Comparison of ENCODE assay signal across 19 cellular contexts in genomic region chr6:343226-343935, GRCh38. TPM values are rescaled to one million over a fixed set of nuclear protein-coding genes. Genes with fewer than 3 reads are reported as not detected.
"Had no signal": no experiment of that assay in that cellular context is flagged by ENCODE, and none has a peak within 500 bp of the region (broad histone marks: within the 10 kb centered on the region; RNA-seq: fewer than 3 reads in every experiment).

No MANE protein-coding gene starts in this region.

- H3K9me3 Mint-ChIP-seq: stimulated activated naive CD8-positive, alpha-beta T cell treated with anti-CD3 and anti-CD28 coated beads, Interleukin-15, Interleukin-2, amounts not matched to agents 100 ng/mL and 50 ng/mL, for 24 hours had no signal

- H3K4me3 Mint-ChIP-seq: endodermal cell; stimulated activated naive CD8-positive, alpha-beta T cell treated with anti-CD3 and anti-CD28 coated beads, Interleukin-15, Interleukin-2, amounts not matched to agents 100 ng/mL and 50 ng/mL, for 24 hours had no signal

- H3K9me3 ChIP-seq: heart left ventricle, left lung, neutrophil, right atrium auricular region, sigmoid colon, tibial artery had no signal

- H3K36me3 ChIP-seq: cardiac muscle cell had no signal

- H3K27ac ChIP-seq: cardiac muscle cell, heart left ventricle, left lung, neutrophil, right atrium auricular region, sigmoid colon, skin epidermis, tibial artery had no signal

- ATAC-seq: left lung had no signal

- H3K27me3 Mint-ChIP-seq: naive B cell; stimulated activated naive CD8-positive, alpha-beta T cell treated with anti-CD3 and anti-CD28 coated beads, Interleukin-15, Interleukin-2, amounts not matched to agents 100 ng/mL and 50 ng/mL, for 24 hours had no signal

- H3K27ac Mint-ChIP-seq: endodermal cell; stimulated activated naive CD8-positive, alpha-beta T cell treated with anti-CD3 and anti-CD28 coated beads, Interleukin-15, Interleukin-2, amounts not matched to agents 100 ng/mL and 50 ng/mL, for 24 hours had no signal

- H3K4me3 ChIP-seq: cardiac muscle cell, heart left ventricle, left lung, right atrium auricular region, sigmoid colon, skin epidermis, tibial artery had no signal

- H3K4me1 ChIP-seq: tibial artery had no signal

- H3K27me3 ChIP-seq: cardiac muscle cell, heart left ventricle, left lung, neutrophil, right atrium auricular region, sigmoid colon, tibial artery had no signal

- DNase-seq: cerebellar nuclear complex; effector CD4-positive, alpha-beta T cell; endodermal cell; foreskin melanocyte; hippocampal formation; islet precursor cell; mesendoderm; naive B cell; sigmoid colon; stimulated activated CD4-positive, alpha-beta T cell treated with anti-CD3 and anti-CD28 coated beads, Interleukin-2, amount 100 ng/mL, for 48 hours; tibial artery had no signal

- H3K4me1 Mint-ChIP-seq: endodermal cell had no signal

RNA-seq across cellular contexts. Expression of gene IRF4, which starts 48.2 kb away (rescaled TPM):
- total RNA-seq: cardiac muscle cell, endodermal cell, lung microvascular endothelial cell had no signal
- polyA plus RNA-seq: cardiac muscle cell had no signal
